ENCODE assay signal across 18 cellular contexts in the genomic region with DNA sequence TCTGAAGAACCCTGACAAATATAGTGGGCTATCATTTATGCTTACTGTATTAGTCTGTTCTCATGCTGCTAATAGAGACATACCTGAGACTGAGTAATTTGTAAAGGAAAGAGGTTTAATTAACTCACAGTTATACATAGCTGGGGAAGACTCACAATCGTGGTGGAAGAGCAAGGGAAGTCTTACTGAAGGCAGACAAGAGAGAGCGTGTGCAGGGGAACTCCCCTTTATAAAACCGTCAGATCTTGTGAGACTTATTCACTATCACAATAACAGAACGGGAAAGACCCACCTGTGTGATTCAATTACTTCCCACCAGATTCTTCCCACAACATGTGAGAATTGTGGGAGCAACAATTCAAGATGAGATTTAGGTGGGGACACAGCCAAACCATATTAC.
"Had no signal": no experiment of that assay in that cellular context is flagged by ENCODE, and none has a peak within 500 bp of the region (broad histone marks: within the 10 kb centered on the region; RNA-seq: fewer than 3 reads in every experiment).

No MANE protein-coding gene starts in this region.

- H3K4me3 Mint-ChIP-seq: memory B cell; mesothelial cell of epicardium; naive B cell; stimulated activated naive B cell treated with anti-CD40 and anti-IgM and Interleukin-4, amounts not matched to agents 10 μg/mL and 1 μg/mL and 100 μg/mL, for 72 hours had no signal

- H3K9me3 ChIP-seq: colonic mucosa, esophagus squamous epithelium, left ventricle myocardium inferior, lower lobe of right lung, neutrophil, spleen had no signal

- H3K27me3 Mint-ChIP-seq: memory B cell; naive B cell; stimulated activated naive B cell treated with anti-CD40 and anti-IgM and Interleukin-4, amounts not matched to agents 10 μg/mL and 1 μg/mL and 100 μg/mL, for 72 hours had no signal

- H3K9me3 Mint-ChIP-seq: mesothelial cell of epicardium; stimulated activated naive B cell treated with anti-CD40 and anti-IgM and Interleukin-4, amounts not matched to agents 10 μg/mL and 1 μg/mL and 100 μg/mL, for 72 hours had no signal

- H3K4me3 ChIP-seq: colonic mucosa, esophagus squamous epithelium, left ventricle myocardium inferior, lower lobe of right lung, spleen had no signal

- H3K36me3 Mint-ChIP-seq: immature natural killer cell; memory B cell; mesothelial cell of epicardium; naive B cell; stimulated activated naive B cell treated with anti-CD40 and anti-IgM and Interleukin-4, amounts not matched to agents 10 μg/mL and 1 μg/mL and 100 μg/mL, for 72 hours had no signal

- H3K27ac Mint-ChIP-seq: immature natural killer cell; memory B cell; mesothelial cell of epicardium; naive B cell; stimulated activated naive B cell treated with anti-CD40 and anti-IgM and Interleukin-4, amounts not matched to agents 10 μg/mL and 1 μg/mL and 100 μg/mL, for 72 hours had no signal

- H3K27ac ChIP-seq: colonic mucosa, esophagus squamous epithelium, left ventricle myocardium inferior, lower lobe of right lung, neutrophil, spleen had no signal

- H3K4me1 Mint-ChIP-seq: memory B cell, mesothelial cell of epicardium, naive B cell had no signal

- DNase-seq: colonic mucosa; dermis blood vessel endothelial cell; esophagus squamous epithelium; foreskin fibroblast; immature natural killer cell; left ventricle myocardium inferior; lower lobe of right lung; naive B cell; spleen; stimulated activated CD4-positive, alpha-beta T cell treated with anti-CD3 and anti-CD28 coated beads, Interleukin-15, amount 100 ng/mL, for 24 hours; stimulated activated CD4-positive, alpha-beta T cell treated with anti-CD3 and anti-CD28 coated beads, Interleukin-1b, Interleukin-23, amount 100 ng/mL, for 48 hours; stimulated activated CD4-positive, alpha-beta T cell treated with anti-CD3 and anti-CD28 coated beads, Interleukin-4, amount 100 ng/mL, for 24 hours; stimulated activated naive B cell treated with anti-CD40 and anti-IgM and Interleukin-4, amounts not matched to agents 10 μg/mL and 1 μg/mL and 100 μg/mL, for 72 hours; trophoblast cell had no signal

- ATAC-seq: lower lobe of right lung; sciatic nerve; stimulated activated naive B cell treated with anti-CD40 and anti-IgM and Interleukin-4, amounts not matched to agents 10 μg/mL and 1 μg/mL and 100 μg/mL, for 72 hours had no signal

- H3K4me1 ChIP-seq: colonic mucosa, esophagus squamous epithelium, left ventricle myocardium inferior, lower lobe of right lung, spleen had no signal

- H3K27me3 ChIP-seq: colonic mucosa, esophagus squamous epithelium, neutrophil, spleen had no signal

- H3K36me3 ChIP-seq: colonic mucosa, esophagus squamous epithelium, left ventricle myocardium inferior, lower lobe of right lung, neutrophil, spleen had no signal
